Comparison of ENCODE assay signal across 22 cellular contexts in genomic region chr4:84279678-84280077, GRCh38.
DNase-seq lines count a peak whose midpoint lies in the region; ATAC-seq, FAIRE-seq and TF ChIP-seq lines count a peak whose summit lies in the region.
"Had no signal": no experiment of that assay in that cellular context is flagged by ENCODE, and none has a peak within 500 bp of the region (broad histone marks: within the 10 kb centered on the region; RNA-seq: fewer than 3 reads in every experiment).

No MANE protein-coding gene starts in this region.

- no peaks in the 10 kb centered on the region for H4K20me1 ChIP-seq in astrocyte (ENCODE audit: insufficient read depth, low read length)

- H3K4me2 ChIP-seq in astrocyte (ENCODE audit: low read length) = no peak overlapping the region

- no peak overlapping the region for H3K27ac ChIP-seq in astrocyte (ENCODE audit: low read depth, low read length)
- H3K27ac ChIP-seq: body of pancreas, coronary artery, left lung, vagina had no signal

- no peak for ATAC-seq in HG02759 (IDR thresholded peaks at IDR 0.05; ENCODE audit: unreplicated experiment)
- ATAC-seq in Right ventricle myocardium inferior = no peak
- ATAC-seq in GM19395 (IDR thresholded peaks at IDR 0.05; ENCODE audit: unreplicated experiment) = no peak
- no peak for ATAC-seq in activated T-cell treated with anti-CD3 and anti-CD28 coated beads, Interleukin-2, amount 50 U/mL, for 4 hours
- ATAC-seq: activated CD8-positive, alpha-beta T cell treated with anti-CD3 and anti-CD28 coated beads for 36 hours; body of pancreas; left lung; T-helper 17 cell; WTC11 had no signal

- H3K27me3 Mint-ChIP-seq in astrocyte (ENCODE audit: low read depth, unreplicated experiment) = no peaks in the 10 kb centered on the region
- no peaks in the 10 kb centered on the region for H3K27me3 Mint-ChIP-seq in activated T-cell treated with anti-CD3 and anti-CD28 coated beads, Interleukin-2, amount 50 U/mL, for 4 hours (ENCODE audit: low read depth)
- H3K27me3 Mint-ChIP-seq: activated CD8-positive, alpha-beta T cell treated with anti-CD3 and anti-CD28 coated beads for 36 hours; T-helper 17 cell had no signal

- H3K9me3 ChIP-seq in astrocyte (ENCODE audit: insufficient read depth, low read depth, low read length) = no peaks in the 10 kb centered on the region
- H3K9me3 ChIP-seq: body of pancreas, left lung, vagina had no signal

- H3K4me3 Mint-ChIP-seq in astrocyte (ENCODE audit: unreplicated experiment) = no peak overlapping the region
- no peak overlapping the region for H3K4me3 Mint-ChIP-seq in activated T-cell treated with anti-CD3 and anti-CD28 coated beads, Interleukin-2, amount 50 U/mL, for 4 hours
- H3K4me3 Mint-ChIP-seq: activated CD8-positive, alpha-beta T cell treated with anti-CD3 and anti-CD28 coated beads for 36 hours; T-helper 17 cell; WTC11 had no signal

- intact Hi-C loops in Right ventricle myocardium inferior (cut with DNase I) = no loop called here

- no peaks in the 10 kb centered on the region for H3K27me3 ChIP-seq in astrocyte (ENCODE audit: insufficient read depth, low read length)
- H3K27me3 ChIP-seq in kidney epithelial cell (ENCODE audit: control insufficient read depth, insufficient read depth, low read length) = no peaks in the 10 kb centered on the region
- H3K27me3 ChIP-seq: body of pancreas, left lung, vagina had no signal

- DNase-seq in AG08395 (ENCODE audit: low spot score) (peak; percentile 6), HT1080 (ENCODE audit: low read depth) (peak; percentile 48), astrocyte (ENCODE audit: low read depth) (peak; percentile 20), kidney epithelial cell (ENCODE audit: low read depth) (peak; percentile 4), Right ventricle myocardium inferior (ENCODE audit: missing footprints) (no peak)
- no peak for DNase-seq in activated T-cell treated with anti-CD3 and anti-CD28 coated beads, Interleukin-2, amount 50 U/mL, for 4 hours
- DNase-seq: activated CD8-positive, alpha-beta T cell treated with anti-CD3 and anti-CD28 coated beads for 36 hours; activated naive CD4-positive, alpha-beta T cell treated with anti-CD3 and anti-CD28 coated beads, Interleukin-2, amount 50 U/mL, for 16 hours; activated T-cell treated with anti-CD3 and anti-CD28 coated beads, Interleukin-2, amount 50 U/mL, for 48 hours; body of pancreas; DMS79; Karpas-422; left lung; NCI-H1417; NCI-H526 treated with DMSO at 0.1 percent for 48 hours; stimulated activated CD8-positive, alpha-beta memory T cell treated with anti-CD3 and anti-CD28 coated beads, Interleukin-4, amount 100 ng/mL, for 48 hours; T-helper 17 cell had no signal

- H3K27ac Mint-ChIP-seq in astrocyte (ENCODE audit: unreplicated experiment) = no peak overlapping the region
- H3K27ac Mint-ChIP-seq: activated CD8-positive, alpha-beta T cell treated with anti-CD3 and anti-CD28 coated beads for 36 hours; T-helper 17 cell; WTC11 had no signal

- no peaks in the 10 kb centered on the region for H3K79me2 ChIP-seq in astrocyte (ENCODE audit: insufficient read depth, low read length)

- no peak overlapping the region for H3K9ac ChIP-seq in astrocyte (ENCODE audit: low read length)

- H3K36me3 ChIP-seq in astrocyte (ENCODE audit: insufficient read depth, low read length) (no peaks in the 10 kb centered on the region), kidney epithelial cell (ENCODE audit: control insufficient read depth, insufficient read depth, low read length) (no peaks in the 10 kb centered on the region)
- H3K36me3 ChIP-seq: left lung, vagina had no signal

- no peaks in the 10 kb centered on the region for H3K4me1 ChIP-seq in astrocyte (ENCODE audit: insufficient read depth, low read length)
- H3K4me1 ChIP-seq: body of pancreas, left lung, vagina had no signal

- no peak for TF ChIP-seq CTCF in astrocyte (IDR thresholded peaks at IDR 0.05; ENCODE audit: insufficient read depth, low read depth, low read length)
- no peak for TF ChIP-seq CTCF in kidney epithelial cell (IDR thresholded peaks at IDR 0.05; ENCODE audit: insufficient read depth, low read length, poor library complexity, severe bottlenecking)

- no peak overlapping the region for H3K4me3 ChIP-seq in astrocyte (ENCODE audit: insufficient read depth, low read depth, low read length)
- H3K4me3 ChIP-seq in kidney epithelial cell (ENCODE audit: low read depth, low read length) = no peak overlapping the region
- H3K4me3 ChIP-seq: body of pancreas, coronary artery, left lung, vagina had no signal

- no peaks in the 10 kb centered on the region for H3K9me3 Mint-ChIP-seq in astrocyte (ENCODE audit: unreplicated experiment)
- H3K9me3 Mint-ChIP-seq in activated T-cell treated with anti-CD3 and anti-CD28 coated beads, Interleukin-2, amount 50 U/mL, for 4 hours = no peaks in the 10 kb centered on the region
- H3K9me3 Mint-ChIP-seq: activated CD8-positive, alpha-beta T cell treated with anti-CD3 and anti-CD28 coated beads for 36 hours; WTC11 had no signal

- no peak for FAIRE-seq in astrocyte (lab: Jason Lieb, UNC)

- H2AFZ ChIP-seq in astrocyte (ENCODE audit: low read depth, low read length) = no peak overlapping the region

- H3K36me3 Mint-ChIP-seq in astrocyte (ENCODE audit: low read depth, unreplicated experiment) = no peaks in the 10 kb centered on the region
- no peaks in the 10 kb centered on the region for H3K36me3 Mint-ChIP-seq in activated T-cell treated with anti-CD3 and anti-CD28 coated beads, Interleukin-2, amount 50 U/mL, for 4 hours (ENCODE audit: insufficient read depth)
- H3K36me3 Mint-ChIP-seq: WTC11 had no signal

- H3K4me1 Mint-ChIP-seq in astrocyte (ENCODE audit: low read depth, unreplicated experiment) = peaks cover 9% of the 10 kb centered on the region
- H3K4me1 Mint-ChIP-seq in activated T-cell treated with anti-CD3 and anti-CD28 coated beads, Interleukin-2, amount 50 U/mL, for 4 hours (ENCODE audit: low read depth) = no peaks in the 10 kb centered on the region
- H3K4me1 Mint-ChIP-seq: T-helper 17 cell had no signal

Comparison
In these comparisons a context has a peak if more than half of its experiments do, and no peak if none do; other contexts are left out.
1. DNase-seq: peak in AG08395 (single experiment), HT1080 (single experiment), astrocyte (single experiment) and kidney epithelial cell (single experiment); none in Right ventricle myocardium inferior (single experiment) and activated T-cell treated with anti-CD3 and anti-CD28 coated beads, Interleukin-2, amount 50 U/mL, for 4 hours (single experiment).